8 cellular contexts compared by ENCODE assay signal in genomic region chr17:39800540-39800939, GRCh38.
DNase-seq lines count a peak whose midpoint lies in the region; ATAC-seq and TF ChIP-seq lines count a peak whose summit lies in the region.

No MANE protein-coding gene starts in this region.

- H3K27me3 ChIP-seq in DND-41 (ENCODE audit: insufficient read depth, low read length, poor library complexity) (no peaks in the 10 kb centered on the region), HUES48 (ENCODE audit: control insufficient read depth, insufficient read depth, low read length) (no peaks in the 10 kb centered on the region), GM23248 (replicated peaks; ENCODE audit: insufficient read depth) (peaks cover 46% of the 10 kb centered on the region), ascending aorta (no peaks in the 10 kb centered on the region)

- H3K36me3 Mint-ChIP-seq in activated CD8-positive, alpha-beta T cell treated with anti-CD3 and anti-CD28 coated beads, Interleukin-2, amount 10 ng/mL, durations not matched to agents 7 days and 5 days (ENCODE audit: low read depth) = peaks cover 34% of the 10 kb centered on the region
- H3K36me3 Mint-ChIP-seq in mesothelial cell of epicardium = no peaks in the 10 kb centered on the region

- in situ Hi-C loops in GM23248 (cut with MboI) = no loop called here

- no peaks in the 10 kb centered on the region for H4K20me1 ChIP-seq in DND-41 (ENCODE audit: insufficient read depth, low read length)
- no peaks in the 10 kb centered on the region for H4K20me1 ChIP-seq in GM23248 (ENCODE audit: insufficient read depth)

- ATAC-seq in DND-41 (ENCODE audit: insufficient read depth, low read depth) = peak; percentile 99
- peak; percentile 96 for ATAC-seq in activated CD8-positive, alpha-beta T cell treated with anti-CD3 and anti-CD28 coated beads, Interleukin-2, amount 10 ng/mL, durations not matched to agents 7 days and 5 days

- no peaks in the 10 kb centered on the region for H3K36me3 ChIP-seq in DND-41 (ENCODE audit: insufficient read depth, low read length)
- H3K36me3 ChIP-seq in HUES48 (ENCODE audit: control insufficient read depth, insufficient read depth, low read length) = no peaks in the 10 kb centered on the region
- no peaks in the 10 kb centered on the region for H3K36me3 ChIP-seq in GM23248 (ENCODE audit: low read depth)
- no peaks in the 10 kb centered on the region for H3K36me3 ChIP-seq in ascending aorta

- H3K4me1 Mint-ChIP-seq in activated CD8-positive, alpha-beta T cell treated with anti-CD3 and anti-CD28 coated beads, Interleukin-2, amount 10 ng/mL, durations not matched to agents 7 days and 5 days (ENCODE audit: low read depth) = peaks cover 48% of the 10 kb centered on the region
- peaks cover 24% of the 10 kb centered on the region for H3K4me1 Mint-ChIP-seq in mesothelial cell of epicardium

- H3F3A ChIP-seq in GM23248 (ENCODE audit: insufficient read depth) = no peaks in the 10 kb centered on the region

- WGBS in GM23248 (ENCODE audit: low coverage in 1 of 2, low lambda C conversion rate in 2 of 2, missing lambda C conversion rate in 2 of 2), 2 experiments = 13 to 21% methylated on average over 1 of the region's 1 CpG

- CTCF ChIA-PET in activated CD8-positive, alpha-beta T cell treated with anti-CD3 and anti-CD28 coated beads, Interleukin-2, amount 10 ng/mL, durations not matched to agents 7 days and 5 days (lab: Charles Lee) = interaction anchor here (0.6 to 2.1 kb wide), 2 partner anchors 45 to 70 kb away, joined by 3 to 7 read pairs; partner anchors contain the start of gene MIEN1

- POLR2A ChIA-PET in activated CD8-positive, alpha-beta T cell treated with anti-CD3 and anti-CD28 coated beads, Interleukin-2, amount 10 ng/mL, durations not matched to agents 7 days and 5 days (lab: Charles Lee) = no interaction called here

- TF ChIP-seq CTCF in DND-41 (IDR thresholded peaks at IDR 0.05; ENCODE audit: borderline replicate concordance, extremely low read depth, low read length, poor library complexity, severe bottlenecking) (no peak), mesothelial cell of epicardium (IDR thresholded peaks at IDR 0.05; ENCODE audit: unreplicated experiment) (no peak), ascending aorta (IDR thresholded peaks at IDR 0.05) (no peak)

- no peaks in the 10 kb centered on the region for H3K27me3 Mint-ChIP-seq in activated CD8-positive, alpha-beta T cell treated with anti-CD3 and anti-CD28 coated beads, Interleukin-2, amount 10 ng/mL, durations not matched to agents 7 days and 5 days (ENCODE audit: low read depth)
- H3K27me3 Mint-ChIP-seq in mesothelial cell of epicardium (ENCODE audit: low read depth) = peaks cover 2% of the 10 kb centered on the region

- H3K4me2 ChIP-seq in DND-41 (ENCODE audit: insufficient read depth, low read length) (peak overlapping the region; percentile 3; the same call in 1 of the 2 replicates), GM23248 (ENCODE audit: unreplicated experiment) (no peak overlapping the region)

- peaks cover 17% of the 10 kb centered on the region for H3K4me1 ChIP-seq in DND-41 (ENCODE audit: insufficient read depth, low read length)
- peaks cover 21% of the 10 kb centered on the region for H3K4me1 ChIP-seq in HUES48 (ENCODE audit: control insufficient read depth, insufficient read depth, low read length)
- H3K4me1 ChIP-seq in GM23248 (ENCODE audit: insufficient read depth) = no peaks in the 10 kb centered on the region
- H3K4me1 ChIP-seq in ascending aorta = no peaks in the 10 kb centered on the region

- H3K9ac ChIP-seq in DND-41 (ENCODE audit: low read depth, low read length) (no peak overlapping the region; the same call in 1 of the 2 replicates), HUES48 (ENCODE audit: low read depth, low read length) (0 out of 2 replicates have a peak overlapping the region, but pooled peaks have one; percentile 15), GM23248 (no peak overlapping the region)

- peak overlapping the region; percentile 87 for H3K27ac Mint-ChIP-seq in activated CD8-positive, alpha-beta T cell treated with anti-CD3 and anti-CD28 coated beads, Interleukin-2, amount 10 ng/mL, durations not matched to agents 7 days and 5 days
- H3K27ac Mint-ChIP-seq in mesothelial cell of epicardium = peak overlapping the region; percentile 55

- H3K9me3 ChIP-seq in DND-41 (ENCODE audit: insufficient read depth, low read length, severe bottlenecking) (no peaks in the 10 kb centered on the region), HUES48 (ENCODE audit: control insufficient read depth, insufficient read depth, low read length) (no peaks in the 10 kb centered on the region), GM23248 (ENCODE audit: low read depth) (no peaks in the 10 kb centered on the region), ascending aorta (no peaks in the 10 kb centered on the region)

- DNase-seq in DND-41 (peak; percentile 73), mesothelial cell of epicardium (ENCODE audit: low spot score in 2 of 2, unreplicated experiment in 2 of 2) (no peak), epidermal melanocyte (ENCODE audit: insufficient read length, low spot score) (no peak), GM23248 (no peak), ascending aorta (ENCODE audit: low spot score in 2 of 2) (no peak), COLO668 (lab: John Stamatoyannopoulos, UW; ENCODE audit: unreplicated experiment) (no peak)
- DNase-seq in activated CD8-positive, alpha-beta T cell treated with anti-CD3 and anti-CD28 coated beads, Interleukin-2, amount 10 ng/mL, durations not matched to agents 7 days and 5 days = peak; percentile 71

- H3K79me2 ChIP-seq in DND-41 (ENCODE audit: insufficient read depth, low read length) (no peaks in the 10 kb centered on the region), GM23248 (ENCODE audit: insufficient read depth) (no peaks in the 10 kb centered on the region)

- intact Hi-C loops in ascending aorta (cut with DNase I) = no loop called here

- no peak overlapping the region for H3K4me3 ChIP-seq in DND-41 (ENCODE audit: low read depth in 1 of 2, low read length in 2 of 2)
- H3K4me3 ChIP-seq in HUES48 (ENCODE audit: low read depth, low read length) = no peak overlapping the region
- H3K4me3 ChIP-seq in GM23248 = no peak overlapping the region
- no peak overlapping the region for H3K4me3 ChIP-seq in ascending aorta

- no peaks in the 10 kb centered on the region for H3K9me2 ChIP-seq in GM23248 (ENCODE audit: insufficient read depth)

- peak overlapping the region; percentile 39 for H3K4me3 Mint-ChIP-seq in activated CD8-positive, alpha-beta T cell treated with anti-CD3 and anti-CD28 coated beads, Interleukin-2, amount 10 ng/mL, durations not matched to agents 7 days and 5 days
- H3K4me3 Mint-ChIP-seq in mesothelial cell of epicardium = no peak overlapping the region

- no peaks in the 10 kb centered on the region for H3K9me3 Mint-ChIP-seq in activated CD8-positive, alpha-beta T cell treated with anti-CD3 and anti-CD28 coated beads, Interleukin-2, amount 10 ng/mL, durations not matched to agents 7 days and 5 days (ENCODE audit: insufficient read depth)
- no peaks in the 10 kb centered on the region for H3K9me3 Mint-ChIP-seq in mesothelial cell of epicardium

- peak overlapping the region; percentile 9 for H3K27ac ChIP-seq in DND-41 (ENCODE audit: low read length)
- H3K27ac ChIP-seq in HUES48 (ENCODE audit: low read depth, low read length) = peak overlapping the region; percentile 78
- no peak overlapping the region for H3K27ac ChIP-seq in GM23248
- no peak overlapping the region for H3K27ac ChIP-seq in ascending aorta

- peak overlapping the region; percentile 62 for H2AFZ ChIP-seq in DND-41 (ENCODE audit: low read depth, low read length)
- H2AFZ ChIP-seq in GM23248 = no peak overlapping the region

Comparison
In these comparisons a context has a peak if more than half of its experiments do, and no peak if none do; other contexts are left out.
1. DNase-seq: peak in DND-41 (single experiment) and activated CD8-positive, alpha-beta T cell treated with anti-CD3 and anti-CD28 coated beads, Interleukin-2, amount 10 ng/mL, durations not matched to agents 7 days and 5 days (single experiment); none in mesothelial cell of epicardium (0 of 2), epidermal melanocyte (single experiment), GM23248 (single experiment), ascending aorta (0 of 2) and COLO668 (single experiment).
2. H3K27ac ChIP-seq: peak in DND-41 (single experiment) and HUES48 (single experiment); none in GM23248 (single experiment) and ascending aorta (0 of 2).